8 cellular contexts compared by ENCODE assay signal in the genomic region with DNA sequence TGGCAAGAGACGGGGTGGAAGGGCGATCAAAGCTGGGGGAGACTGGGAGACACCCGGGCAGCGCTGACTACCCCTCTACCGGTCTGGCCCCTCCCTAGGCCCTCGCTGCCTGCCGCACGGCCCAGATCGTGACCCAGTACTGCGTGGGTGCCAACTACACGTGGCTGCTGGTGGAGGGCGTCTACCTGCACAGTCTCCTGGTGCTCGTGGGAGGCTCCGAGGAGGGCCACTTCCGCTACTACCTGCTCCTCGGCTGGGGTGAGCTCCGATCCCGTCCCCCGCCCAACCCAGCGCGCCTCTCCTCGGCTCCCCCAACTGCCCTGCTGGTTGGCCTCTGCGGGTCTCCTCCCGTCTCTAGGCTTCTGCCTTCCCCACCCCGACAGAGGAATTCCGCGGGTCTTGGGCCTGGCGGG. TPM values are rescaled to one million over a fixed set of nuclear protein-coding genes. Genes with fewer than 3 reads are reported as not detected.
DNase-seq lines count a peak whose midpoint lies in the region; ATAC-seq and TF ChIP-seq lines count a peak whose summit lies in the region.

No MANE protein-coding gene starts in this region.

- peaks cover 4% of the 10 kb centered on the region; the same call in 1 of the 2 replicates for H3K27me3 ChIP-seq in BE2C
- H3K27me3 ChIP-seq in iPS-18a (ENCODE audit: control insufficient read depth, insufficient read depth, low read length), result peaks cover 38% of the 10 kb centered on the region
- peaks cover 8 to 27% of the 10 kb centered on the region in 2 donors for H3K27me3 ChIP-seq in uterus

- H3K4me3 ChIP-seq in BE2C (ENCODE audit: low read depth, low read length) (peak overlapping the region; percentile 20; the same call in 1 of the 2 replicates), iPS-18a (ENCODE audit: low read length) (peak overlapping the region; percentile 73), uterus (no peak overlapping the region)

- no peak for TF ChIP-seq POLR2A in uterus (IDR thresholded peaks at IDR 0.05)

- no peaks in the 10 kb centered on the region for H3K9me3 ChIP-seq in BE2C
- H3K9me3 ChIP-seq in iPS-18a (ENCODE audit: control insufficient read depth, low read depth, low read length), result no peaks in the 10 kb centered on the region
- H3K9me3 ChIP-seq in uterus, result no peaks in the 10 kb centered on the region

- no peak overlapping the region for H3K9ac ChIP-seq in iPS-18a (ENCODE audit: low read length)

- H3K4me1 ChIP-seq in BE2C (no peaks in the 10 kb centered on the region), iPS-18a (ENCODE audit: control insufficient read depth, low read depth, low read length) (peaks cover 7% of the 10 kb centered on the region), uterus (no peaks in the 10 kb centered on the region)

- intact Hi-C loops in uterus (cut with DNase I; ENCODE audit: low total_unique reads), result no loop called here

- DNase-seq in BE2C, result no peak
- peak; percentile 39 for DNase-seq in activated T-helper 9 cell treated with anti-CD3 and anti-CD28 coated beads, Interleukin-2, amount 50 U/mL, for 16 hours (ENCODE audit: low read depth)
- peak; percentile 23 for DNase-seq in stimulated activated CD8-positive, alpha-beta memory T cell treated with anti-CD3 and anti-CD28 coated beads, Interleukin-4, amount 100 ng/mL, for 24 hours (ENCODE audit: low read depth)
- no peak for DNase-seq in SKM-1 (lab: John Stamatoyannopoulos, UW; ENCODE audit: unreplicated experiment)
- DNase-seq in uterus, result no peak

- H3K36me3 ChIP-seq in BE2C (no peaks in the 10 kb centered on the region), iPS-18a (ENCODE audit: control insufficient read depth, low read depth, low read length) (no peaks in the 10 kb centered on the region), uterus (no peaks in the 10 kb centered on the region)

- no peak overlapping the region for H3K27ac ChIP-seq in iPS-18a (ENCODE audit: low read length)
- no peak overlapping the region for H3K27ac ChIP-seq in uterus

- TF ChIP-seq CTCF in BE2C (IDR thresholded peaks at IDR 0.05; ENCODE audit: low read depth, low read length), result no peak
- TF ChIP-seq CTCF in uterus (IDR thresholded peaks at IDR 0.05), result no peak

- ATAC-seq in HG03442 (IDR thresholded peaks at IDR 0.05; ENCODE audit: unreplicated experiment) (peak; percentile 28), GM21515 (IDR thresholded peaks at IDR 0.05; ENCODE audit: unreplicated experiment) (no peak)

RNA-seq across cellular contexts. Expression of a gene that starts 8.8 kb away (rescaled TPM):
- polyA plus RNA-seq in BE2C (2012; ENCODE audit: insufficient read depth, insufficient read length, low read depth), result 1.2 TPM
- under 1 TPM in 1 of 4 donors, not detected in 3; 0.98 TPM for total RNA-seq in uterus

RNA-seq across cellular contexts. Expression of a gene that starts 14.9 kb away (rescaled TPM):
- 1,335 TPM for polyA plus RNA-seq in BE2C (2012; ENCODE audit: insufficient read depth, insufficient read length, low read depth)
- total RNA-seq in uterus, result 100 to 1,000 TPM in 3 of 4 donors, 10 to 100 TPM in 1; 96.0 to 386 (median 310) TPM

RNA-seq across cellular contexts. Expression of a gene that starts 15.6 kb away (rescaled TPM):
- 4.4 TPM for polyA plus RNA-seq in BE2C (2012; ENCODE audit: insufficient read depth, insufficient read length, low read depth)
- total RNA-seq in uterus, result 10 to 100 TPM in 1 of 4 donors, 1 to 10 TPM in 2, not detected in 1; 6.5 to 18.2 (median 9.5) TPM

RNA-seq across cellular contexts. Expression of a gene that starts 37.7 kb away (rescaled TPM):
- 25.9 TPM for polyA plus RNA-seq in BE2C (2012; ENCODE audit: insufficient read depth, insufficient read length, low read depth)
- 10 to 100 TPM in 2 of 4 donors, 1 to 10 TPM in 2; 1.2 to 18.4 (median 11.6) TPM for total RNA-seq in uterus

RNA-seq across cellular contexts. Expression of a gene that starts 53.8 kb away (rescaled TPM):
- polyA plus RNA-seq in BE2C (2012; ENCODE audit: insufficient read depth, insufficient read length, low read depth), result 10.9 TPM
- total RNA-seq in uterus, result 10 to 100 TPM in 3 of 4 donors, 1 to 10 TPM in 1; 7.0 to 36.1 (median 15.2) TPM

Comparison
In these comparisons a context has a peak if more than half of its experiments do, and no peak if none do; other contexts are left out.
1. DNase-seq: peak in activated T-helper 9 cell treated with anti-CD3 and anti-CD28 coated beads, Interleukin-2, amount 50 U/mL, for 16 hours (single experiment) and stimulated activated CD8-positive, alpha-beta memory T cell treated with anti-CD3 and anti-CD28 coated beads, Interleukin-4, amount 100 ng/mL, for 24 hours (single experiment); none in BE2C (single experiment), SKM-1 (single experiment) and uterus (0 of 2).
2. H3K4me3 ChIP-seq: peak in BE2C (single experiment) and iPS-18a (single experiment); none in uterus (0 of 2).